In the genomic region with DNA sequence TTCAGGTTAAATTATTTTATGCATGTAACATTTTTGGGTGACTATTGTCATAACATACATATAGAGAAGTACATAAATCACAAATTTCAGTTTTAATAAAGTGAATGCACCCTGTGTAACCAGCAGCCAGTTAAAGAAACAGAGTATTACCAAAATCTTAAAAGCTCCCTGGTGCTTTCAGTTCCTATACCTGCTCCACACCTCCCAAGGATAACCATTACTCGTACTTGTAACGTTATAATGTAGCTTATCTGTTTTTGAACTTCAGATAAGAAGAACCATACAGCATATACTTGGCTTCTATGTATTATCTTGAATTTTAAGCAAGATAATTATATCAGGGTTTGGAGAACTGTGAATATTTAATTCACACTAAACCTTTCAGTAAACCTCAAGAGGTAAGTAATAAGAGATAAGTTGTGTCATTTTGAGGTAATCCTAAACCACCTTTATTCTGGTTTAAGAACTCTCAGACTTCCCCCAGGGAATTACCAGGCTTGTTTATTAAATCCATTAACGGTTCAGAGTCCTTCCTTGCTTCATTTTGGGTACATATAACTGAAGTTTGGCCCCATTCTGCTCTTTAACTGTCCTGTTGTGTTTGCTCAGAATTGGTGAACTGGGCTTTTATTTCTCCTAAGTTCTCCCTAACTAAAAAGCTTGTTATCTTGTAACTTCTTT, we compare ENCODE assay signal across 2 cellular contexts.
TF ChIP-seq lines count a peak whose summit lies in the region.

No MANE protein-coding gene starts in this region.

TF ChIP-seq in K562, 482 proteins besides CTCF, POLR2A, EP300 and RAD21 (continued from another document):
- TF ChIP-seq NRF1 (conservative IDR thresholded peaks at IDR 0.05 in 1 of 2, IDR thresholded peaks at IDR 0.05 in 1 of 2) = no peak
- TF ChIP-seq, protein P1, sequence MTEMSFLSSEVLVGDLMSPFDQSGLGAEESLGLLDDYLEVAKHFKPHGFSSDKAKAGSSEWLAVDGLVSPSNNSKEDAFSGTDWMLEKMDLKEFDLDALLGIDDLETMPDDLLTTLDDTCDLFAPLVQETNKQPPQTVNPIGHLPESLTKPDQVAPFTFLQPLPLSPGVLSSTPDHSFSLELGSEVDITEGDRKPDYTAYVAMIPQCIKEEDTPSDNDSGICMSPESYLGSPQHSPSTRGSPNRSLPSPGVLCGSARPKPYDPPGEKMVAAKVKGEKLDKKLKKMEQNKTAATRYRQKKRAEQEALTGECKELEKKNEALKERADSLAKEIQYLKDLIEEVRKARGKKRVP (CRISPR knock-in tag; IDR thresholded peaks at IDR 0.05) = no peak
- TF ChIP-seq, protein P2, sequence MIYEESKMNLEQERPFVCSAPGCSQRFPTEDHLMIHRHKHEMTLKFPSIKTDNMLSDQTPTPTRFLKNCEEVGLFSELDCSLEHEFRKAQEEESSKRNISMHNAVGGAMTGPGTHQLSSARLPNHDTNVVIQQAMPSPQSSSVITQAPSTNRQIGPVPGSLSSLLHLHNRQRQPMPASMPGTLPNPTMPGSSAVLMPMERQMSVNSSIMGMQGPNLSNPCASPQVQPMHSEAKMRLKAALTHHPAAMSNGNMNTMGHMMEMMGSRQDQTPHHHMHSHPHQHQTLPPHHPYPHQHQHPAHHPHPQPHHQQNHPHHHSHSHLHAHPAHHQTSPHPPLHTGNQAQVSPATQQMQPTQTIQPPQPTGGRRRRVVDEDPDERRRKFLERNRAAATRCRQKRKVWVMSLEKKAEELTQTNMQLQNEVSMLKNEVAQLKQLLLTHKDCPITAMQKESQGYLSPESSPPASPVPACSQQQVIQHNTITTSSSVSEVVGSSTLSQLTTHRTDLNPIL (CRISPR knock-in tag; IDR thresholded peaks at IDR 0.05) = no peak
- TF ChIP-seq GABPB2 (CRISPR knock-in tag; conservative IDR thresholded peaks at IDR 0.05) = no peak
- TF ChIP-seq, protein P3, sequence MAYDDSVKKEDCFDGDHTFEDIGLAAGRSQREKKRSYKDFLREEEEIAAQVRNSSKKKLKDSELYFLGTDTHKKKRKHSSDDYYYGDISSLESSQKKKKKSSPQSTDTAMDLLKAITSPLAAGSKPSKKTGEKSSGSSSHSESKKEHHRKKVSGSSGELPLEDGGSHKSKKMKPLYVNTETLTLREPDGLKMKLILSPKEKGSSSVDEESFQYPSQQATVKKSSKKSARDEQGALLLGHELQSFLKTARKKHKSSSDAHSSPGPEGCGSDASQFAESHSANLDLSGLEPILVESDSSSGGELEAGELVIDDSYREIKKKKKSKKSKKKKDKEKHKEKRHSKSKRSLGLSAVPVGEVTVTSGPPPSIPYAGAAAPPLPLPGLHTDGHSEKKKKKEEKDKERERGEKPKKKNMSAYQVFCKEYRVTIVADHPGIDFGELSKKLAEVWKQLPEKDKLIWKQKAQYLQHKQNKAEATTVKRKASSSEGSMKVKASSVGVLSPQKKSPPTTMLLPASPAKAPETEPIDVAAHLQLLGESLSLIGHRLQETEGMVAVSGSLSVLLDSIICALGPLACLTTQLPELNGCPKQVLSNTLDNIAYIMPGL (CRISPR knock-in tag; IDR thresholded peaks at IDR 0.05) = no peak
- TF ChIP-seq HMG20A (CRISPR knock-in tag; conservative IDR thresholded peaks at IDR 0.05) = no peak
- TF ChIP-seq RB1 (IDR thresholded peaks at IDR 0.05; ENCODE audit: low read depth) = no peak
- TF ChIP-seq KDM4B (IDR thresholded peaks at IDR 0.05; ENCODE audit: borderline replicate concordance in 2 of 2, low read depth in 1 of 2) = no peak
- TF ChIP-seq MCM2 (IDR thresholded peaks at IDR 0.05; ENCODE audit: low read depth) = no peak

TF ChIP-seq in SK-N-SH treated with all-trans-retinoic acid at 6 μM for 48 hours, 23 proteins besides CTCF, POLR2A, EP300 and RAD21 (continued from another document):
- TF ChIP-seq, protein P4, sequence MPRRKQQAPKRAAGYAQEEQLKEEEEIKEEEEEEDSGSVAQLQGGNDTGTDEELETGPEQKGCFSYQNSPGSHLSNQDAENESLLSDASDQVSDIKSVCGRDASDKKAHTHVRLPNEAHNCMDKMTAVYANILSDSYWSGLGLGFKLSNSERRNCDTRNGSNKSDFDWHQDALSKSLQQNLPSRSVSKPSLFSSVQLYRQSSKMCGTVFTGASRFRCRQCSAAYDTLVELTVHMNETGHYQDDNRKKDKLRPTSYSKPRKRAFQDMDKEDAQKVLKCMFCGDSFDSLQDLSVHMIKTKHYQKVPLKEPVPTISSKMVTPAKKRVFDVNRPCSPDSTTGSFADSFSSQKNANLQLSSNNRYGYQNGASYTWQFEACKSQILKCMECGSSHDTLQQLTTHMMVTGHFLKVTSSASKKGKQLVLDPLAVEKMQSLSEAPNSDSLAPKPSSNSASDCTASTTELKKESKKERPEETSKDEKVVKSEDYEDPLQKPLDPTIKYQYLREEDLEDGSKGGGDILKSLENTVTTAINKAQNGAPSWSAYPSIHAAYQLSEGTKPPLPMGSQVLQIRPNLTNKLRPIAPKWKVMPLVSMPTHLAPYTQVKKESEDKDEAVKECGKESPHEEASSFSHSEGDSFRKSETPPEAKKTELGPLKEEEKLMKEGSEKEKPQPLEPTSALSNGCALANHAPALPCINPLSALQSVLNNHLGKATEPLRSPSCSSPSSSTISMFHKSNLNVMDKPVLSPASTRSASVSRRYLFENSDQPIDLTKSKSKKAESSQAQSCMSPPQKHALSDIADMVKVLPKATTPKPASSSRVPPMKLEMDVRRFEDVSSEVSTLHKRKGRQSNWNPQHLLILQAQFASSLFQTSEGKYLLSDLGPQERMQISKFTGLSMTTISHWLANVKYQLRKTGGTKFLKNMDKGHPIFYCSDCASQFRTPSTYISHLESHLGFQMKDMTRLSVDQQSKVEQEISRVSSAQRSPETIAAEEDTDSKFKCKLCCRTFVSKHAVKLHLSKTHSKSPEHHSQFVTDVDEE (CRISPR knock-in tag; IDR thresholded peaks at IDR 0.05) = no peak
- no peak for TF ChIP-seq SNAI2 (CRISPR knock-in tag; IDR thresholded peaks at IDR 0.05)
- TF ChIP-seq PPARA (CRISPR knock-in tag; IDR thresholded peaks at IDR 0.05; ENCODE audit: borderline replicate concordance) = no peak
- no peak for TF ChIP-seq TOX (CRISPR knock-in tag; IDR thresholded peaks at IDR 0.05; ENCODE audit: borderline replicate concordance)
- no peak for TF ChIP-seq ARNTL (CRISPR knock-in tag; IDR thresholded peaks at IDR 0.05; ENCODE audit: borderline replicate concordance, low read depth)
- no peak for TF ChIP-seq ZNF70 (CRISPR knock-in tag; IDR thresholded peaks at IDR 0.05)
- TF ChIP-seq, protein P2 (CRISPR knock-in tag; IDR thresholded peaks at IDR 0.05; ENCODE audit: low read depth) = no peak
- TF ChIP-seq CSDC2 (CRISPR knock-in tag; IDR thresholded peaks at IDR 0.05) = no peak
